8 cellular contexts compared by ENCODE assay signal in the genomic region with DNA sequence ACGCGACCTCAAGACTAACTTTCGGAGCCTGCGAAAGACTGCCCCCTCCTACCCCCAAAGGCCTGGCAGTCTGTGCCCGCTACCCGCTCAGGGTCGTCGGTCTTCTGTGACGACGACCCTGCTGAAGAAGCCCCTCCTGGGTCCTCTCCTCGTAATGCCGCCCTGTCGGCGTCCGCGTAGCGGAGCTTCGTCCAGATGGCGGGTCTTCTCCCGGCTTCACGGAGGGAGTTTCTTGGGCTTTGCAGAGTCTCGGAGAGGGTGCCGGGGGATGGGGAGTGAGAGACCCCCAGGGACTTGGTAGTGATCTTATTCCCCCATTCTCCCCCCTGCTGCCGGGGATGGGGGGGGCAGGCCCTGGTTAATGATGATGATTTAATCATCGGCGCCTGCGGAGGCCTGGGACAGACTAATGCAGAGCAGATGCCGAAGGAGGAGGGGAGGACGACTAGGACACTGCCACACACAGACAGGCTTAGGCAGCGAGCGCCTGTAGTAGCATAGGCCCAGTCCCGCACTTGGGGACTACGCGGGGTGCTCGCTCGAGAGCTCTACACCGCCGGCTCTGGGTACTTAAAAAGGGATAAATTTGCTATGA.
DNase-seq lines count a peak whose midpoint lies in the region; ATAC-seq and TF ChIP-seq lines count a peak whose summit lies in the region.

No MANE protein-coding gene starts in this region.

- ATAC-seq in GM19043 (IDR thresholded peaks at IDR 0.05; ENCODE audit: low read depth, unreplicated experiment) (peak; percentile 1), HG03571 (IDR thresholded peaks at IDR 0.05; ENCODE audit: unreplicated experiment) (peak; percentile 2)

- DNase-seq in AG20443 (ENCODE audit: low spot score) = peak; percentile 80
- no peak for DNase-seq in T-helper 2 cell treated with Interferon-gamma antibody and Interleukin-4, amounts not matched to agents 5 μg/mL and 100 μg/mL, for 36 hours (ENCODE audit: low spot score)
- peak; percentile 52 to 70 for DNase-seq in erythroblast (lab: John Stamatoyannopoulos, UW)
- no peak for DNase-seq in NCI-H510A treated with DMSO at 0.1 percent for 48 hours (lab: John Stamatoyannopoulos, UW)
- no peak for DNase-seq in NCI-H128 (lab: John Stamatoyannopoulos, UW; ENCODE audit: unreplicated experiment)

- no peak for TF ChIP-seq CTCF in nephron (IDR thresholded peaks at IDR 0.05; ENCODE audit: unreplicated experiment in 3 of 3)

- H3K4me3 Mint-ChIP-seq in T-helper 2 cell treated with Interferon-gamma antibody and Interleukin-4, amounts not matched to agents 5 μg/mL and 100 μg/mL, for 36 hours = peak overlapping the region; percentile 96
- peak overlapping the region; percentile 98 to 100 (median 99) for H3K4me3 Mint-ChIP-seq in nephron

- H3K9me3 Mint-ChIP-seq in T-helper 2 cell treated with Interferon-gamma antibody and Interleukin-4, amounts not matched to agents 5 μg/mL and 100 μg/mL, for 36 hours = no peaks in the 10 kb centered on the region
- H3K9me3 Mint-ChIP-seq in nephron = no peaks in the 10 kb centered on the region

- no peak for TF ChIP-seq POLR2A in erythroblast (IDR thresholded peaks at IDR 0.05; ENCODE audit: low read length)

- peaks cover 29% of the 10 kb centered on the region for H3K27me3 Mint-ChIP-seq in T-helper 2 cell treated with Interferon-gamma antibody and Interleukin-4, amounts not matched to agents 5 μg/mL and 100 μg/mL, for 36 hours (ENCODE audit: low read depth)
- peaks cover 95% of the 10 kb centered on the region for H3K27me3 Mint-ChIP-seq in nephron (ENCODE audit: low read depth)

- H3K27ac Mint-ChIP-seq in T-helper 2 cell treated with Interferon-gamma antibody and Interleukin-4, amounts not matched to agents 5 μg/mL and 100 μg/mL, for 36 hours = peak overlapping the region; percentile 99
- peak overlapping the region; percentile 100 for H3K27ac Mint-ChIP-seq in nephron

- peaks cover 41% of the 10 kb centered on the region for H3K4me1 Mint-ChIP-seq in T-helper 2 cell treated with Interferon-gamma antibody and Interleukin-4, amounts not matched to agents 5 μg/mL and 100 μg/mL, for 36 hours (ENCODE audit: low read depth)
- H3K4me1 Mint-ChIP-seq in nephron = peaks cover 34% of the 10 kb centered on the region

- peaks cover 23% of the 10 kb centered on the region for H3K36me3 Mint-ChIP-seq in T-helper 2 cell treated with Interferon-gamma antibody and Interleukin-4, amounts not matched to agents 5 μg/mL and 100 μg/mL, for 36 hours (ENCODE audit: low read depth)
- peaks cover 31% of the 10 kb centered on the region for H3K36me3 Mint-ChIP-seq in nephron (ENCODE audit: low read depth)

Comparison
In these comparisons a context has a peak if more than half of its experiments do, and no peak if none do; other contexts are left out.
1. DNase-seq: peak in AG20443 (single experiment) and erythroblast (2 of 2); none in T-helper 2 cell treated with Interferon-gamma antibody and Interleukin-4, amounts not matched to agents 5 μg/mL and 100 μg/mL, for 36 hours (single experiment), NCI-H510A treated with DMSO at 0.1 percent for 48 hours (single experiment) and NCI-H128 (single experiment).